ENCODE assay signal across 15 cellular contexts in genomic region chr13:62176051-62176450, GRCh38.
DNase-seq lines count a peak whose midpoint lies in the region; ATAC-seq and TF ChIP-seq lines count a peak whose summit lies in the region.
"Had no signal": no experiment of that assay in that cellular context is flagged by ENCODE, and none has a peak within 500 bp of the region (broad histone marks: within the 10 kb centered on the region; RNA-seq: fewer than 3 reads in every experiment).

No MANE protein-coding gene starts in this region.

- no peak overlapping the region for H2BK15ac ChIP-seq in mesenchymal stem cell (ENCODE audit: low read depth, poor library complexity, severe bottlenecking)

- H3K79me2 ChIP-seq in GM23338 (replicated peaks; ENCODE audit: insufficient read depth), result no peaks in the 10 kb centered on the region

- no peak overlapping the region for H3K27ac Mint-ChIP-seq in GM23338
- H3K27ac Mint-ChIP-seq: CD8-positive, alpha-beta memory T cell; HFFc6 had no signal

- peaks cover 4% of the 10 kb centered on the region for H3K9me3 ChIP-seq in mesenchymal stem cell (ENCODE audit: control insufficient read depth, low read length)
- H3K9me3 ChIP-seq: Caco-2, HAP-1 had no signal

- H2AK5ac ChIP-seq in mesenchymal stem cell (ENCODE audit: low read length, severe bottlenecking), result no peak overlapping the region

- no peak overlapping the region for H2BK12ac ChIP-seq in mesenchymal stem cell (ENCODE audit: low read length in 2 of 2)

- H3K27ac ChIP-seq in mesenchymal stem cell (ENCODE audit: low read length, poor library complexity, severe bottlenecking) (peak overlapping the region; percentile 49), GM23338 (ENCODE audit: low read depth) (no peak overlapping the region)
- H3K27ac ChIP-seq: 22Rv1, BLaER1 had no signal

- no CpG with 5 or more reads among the region's 3 CpGs for WGBS in mesenchymal stem cell

- no peak overlapping the region for H2BK120ac ChIP-seq in mesenchymal stem cell (ENCODE audit: low read depth, low read length)

- H2AFZ ChIP-seq in mesenchymal stem cell (ENCODE audit: low read depth, low read length) (no peak overlapping the region), GM23338 (no peak overlapping the region)

- no peak overlapping the region for H3K18ac ChIP-seq in mesenchymal stem cell (ENCODE audit: low read depth in 1 of 2, low read length in 2 of 2)

- no peaks in the 10 kb centered on the region for H4K20me1 ChIP-seq in GM23338 (replicated peaks; ENCODE audit: insufficient read depth)
- H4K20me1 ChIP-seq: BLaER1 had no signal

- H3K9me3 Mint-ChIP-seq in GM23338, result no peaks in the 10 kb centered on the region; the same call in 2 of the 3 replicates

- H3K27me3 ChIP-seq in mesenchymal stem cell (ENCODE audit: control insufficient read depth in 1 of 2, insufficient read depth in 1 of 2, low read length in 2 of 2) (no peaks in the 10 kb centered on the region), GM23338 (ENCODE audit: insufficient read depth) (no peaks in the 10 kb centered on the region)
- H3K27me3 ChIP-seq: BLaER1 had no signal

- H4K91ac ChIP-seq in mesenchymal stem cell (ENCODE audit: low read length), result no peak overlapping the region

- no peaks in the 10 kb centered on the region for H3F3A ChIP-seq in GM23338 (replicated peaks; ENCODE audit: low read depth)

- H3K4me3 ChIP-seq in astrocyte of the cerebellum (ENCODE audit: low read depth, low read length) (no peak overlapping the region), mesenchymal stem cell (ENCODE audit: insufficient read depth in 1 of 2, low read depth in 1 of 2, low read length in 2 of 2) (no peak overlapping the region), GM23338 (no peak overlapping the region)
- H3K4me3 ChIP-seq: BLaER1, HAP-1 had no signal

- H3K9ac ChIP-seq in mesenchymal stem cell (ENCODE audit: low read length), result no peak overlapping the region
- H3K9ac ChIP-seq: BLaER1 had no signal

- H3K9me2 ChIP-seq in GM23338 (ENCODE audit: insufficient read depth), result no peaks in the 10 kb centered on the region

- H3K4ac ChIP-seq in mesenchymal stem cell (ENCODE audit: low read depth in 1 of 2, low read length in 2 of 2), result no peak overlapping the region

- no peaks in the 10 kb centered on the region for H3K27me3 Mint-ChIP-seq in GM23338 (ENCODE audit: insufficient read depth, low read depth, poor library complexity)
- H3K27me3 Mint-ChIP-seq: CD8-positive, alpha-beta memory T cell had no signal

- no peak for ATAC-seq in GM18505 (IDR thresholded peaks at IDR 0.05; ENCODE audit: unreplicated experiment)
- no peak for ATAC-seq in GM23338
- ATAC-seq in stimulated activated naive CD8-positive, alpha-beta T cell treated with anti-CD3 and anti-CD28 coated beads, Interleukin-15, Interleukin-2, amounts not matched to agents 100 U/mL and 50 U/mL, for 24 hours, result no peak

- H4K8ac ChIP-seq in mesenchymal stem cell (ENCODE audit: low read length), result no peak overlapping the region

- no peak overlapping the region for H3K4me3 Mint-ChIP-seq in GM23338
- H3K4me3 Mint-ChIP-seq: CD8-positive, alpha-beta memory T cell; HFFc6 had no signal

- peak; percentile 11 for DNase-seq in A172 (ENCODE audit: low spot score)
- peak; percentile 68 for DNase-seq in NCI-H226
- DNase-seq in astrocyte of the cerebellum (ENCODE audit: low read depth), result peak; percentile 11
- DNase-seq in mesenchymal stem cell, result no peak
- no peak for DNase-seq in GM23338 (ENCODE audit: low spot score)
- DNase-seq in stimulated activated naive CD8-positive, alpha-beta T cell treated with anti-CD3 and anti-CD28 coated beads, Interleukin-15, Interleukin-2, amounts not matched to agents 100 U/mL and 50 U/mL, for 24 hours, result no peak
- DNase-seq in DMS79 treated with DMSO at 0.1 percent for 48 hours (lab: John Stamatoyannopoulos, UW), result no peak
- DNase-seq: AML-193; Caco-2; CD8-positive, alpha-beta memory T cell; HFFc6 had no signal

- no peak for TF ChIP-seq POLR2A in GM18505 (IDR thresholded peaks at IDR 0.05; ENCODE audit: borderline replicate concordance, extremely low read depth, insufficient read depth, insufficient read length)

- no peak overlapping the region for H2BK5ac ChIP-seq in mesenchymal stem cell (ENCODE audit: low read depth, low read length, poor library complexity, severe bottlenecking)

- H3K4me1 Mint-ChIP-seq in GM23338, result peaks cover 15% of the 10 kb centered on the region; the same call in 2 of the 3 replicates
- H3K4me1 Mint-ChIP-seq: CD8-positive, alpha-beta memory T cell had no signal

- no peak overlapping the region for H3K23ac ChIP-seq in mesenchymal stem cell (ENCODE audit: low read length in 2 of 2)

- H3K36me3 ChIP-seq in mesenchymal stem cell (ENCODE audit: control insufficient read depth in 1 of 2, insufficient read depth in 2 of 2, low read depth in 1 of 2, low read length in 2 of 2), result no peaks in the 10 kb centered on the region
- H3K36me3 ChIP-seq in GM23338 (ENCODE audit: insufficient read depth), result no peaks in the 10 kb centered on the region
- H3K36me3 ChIP-seq: BLaER1, HAP-1 had no signal

- no peak overlapping the region for H3K14ac ChIP-seq in mesenchymal stem cell (ENCODE audit: low read length in 2 of 2)

- no peaks in the 10 kb centered on the region for H3K79me1 ChIP-seq in mesenchymal stem cell (replicated peaks; ENCODE audit: low read length, poor library complexity, severe bottlenecking)

- TF ChIP-seq CTCF in astrocyte of the cerebellum (IDR thresholded peaks at IDR 0.05; ENCODE audit: low read depth, low read length, missing control alignments), result no peak
- no peak for TF ChIP-seq CTCF in GM23338 (conservative IDR thresholded peaks at IDR 0.05; ENCODE audit: low read depth in 2 of 2)

- H3K36me3 Mint-ChIP-seq in GM23338 (ENCODE audit: low read depth), result no peaks in the 10 kb centered on the region
- H3K36me3 Mint-ChIP-seq: CD8-positive, alpha-beta memory T cell had no signal

- H3K4me1 ChIP-seq in mesenchymal stem cell (ENCODE audit: control insufficient read depth, insufficient read depth, low read depth, low read length) (no peaks in the 10 kb centered on the region), GM23338 (ENCODE audit: insufficient read depth) (no peaks in the 10 kb centered on the region)
- H3K4me1 ChIP-seq: Caco-2 had no signal

- in situ Hi-C loops in astrocyte of the cerebellum (cut with HindIII; ENCODE audit: low sequenced_read_pairs), result no loop called here

- H3K4me2 ChIP-seq in mesenchymal stem cell (ENCODE audit: low read length, poor library complexity, severe bottlenecking) (no peak overlapping the region), GM23338 (no peak overlapping the region)
- H3K4me2 ChIP-seq: BLaER1 had no signal

TF ChIP-seq in GM23338, 12 proteins besides CTCF, POLR2A, EP300 and RAD21 (continues in another document):
- TF ChIP-seq EZH2phosphoT487 (IDR thresholded peaks at IDR 0.05; ENCODE audit: unreplicated experiment) (no peak), REST (IDR thresholded peaks at IDR 0.05; ENCODE audit: unreplicated experiment) (no peak), JUNB (IDR thresholded peaks at IDR 0.05; ENCODE audit: unreplicated experiment) (no peak), ZNF331 (CRISPR knock-in tag; IDR thresholded peaks at IDR 0.05; ENCODE audit: low read depth) (no peak), ZNF114 (CRISPR knock-in tag; IDR thresholded peaks at IDR 0.05) (no peak), POLR2AphosphoS5 (IDR thresholded peaks at IDR 0.05; ENCODE audit: low read depth) (no peak), STAT1 (IDR thresholded peaks at IDR 0.05; ENCODE audit: unreplicated experiment) (no peak), EZH2 (IDR thresholded peaks at IDR 0.05; ENCODE audit: low read depth, unreplicated experiment) (no peak), ETS1 (IDR thresholded peaks at IDR 0.05) (no peak), CREB1 (CRISPR knock-in tag; IDR thresholded peaks at IDR 0.05; ENCODE audit: low read depth) (no peak)

Comparison
In these comparisons a context has a peak if more than half of its experiments do, and no peak if none do; other contexts are left out.
1. DNase-seq: peak in A172 (single experiment), NCI-H226 (single experiment) and astrocyte of the cerebellum (single experiment); none in mesenchymal stem cell (single experiment), GM23338 (single experiment), stimulated activated naive CD8-positive, alpha-beta T cell treated with anti-CD3 and anti-CD28 coated beads, Interleukin-15, Interleukin-2, amounts not matched to agents 100 U/mL and 50 U/mL, for 24 hours (single experiment) and DMS79 treated with DMSO at 0.1 percent for 48 hours (single experiment).